In the genomic region with DNA sequence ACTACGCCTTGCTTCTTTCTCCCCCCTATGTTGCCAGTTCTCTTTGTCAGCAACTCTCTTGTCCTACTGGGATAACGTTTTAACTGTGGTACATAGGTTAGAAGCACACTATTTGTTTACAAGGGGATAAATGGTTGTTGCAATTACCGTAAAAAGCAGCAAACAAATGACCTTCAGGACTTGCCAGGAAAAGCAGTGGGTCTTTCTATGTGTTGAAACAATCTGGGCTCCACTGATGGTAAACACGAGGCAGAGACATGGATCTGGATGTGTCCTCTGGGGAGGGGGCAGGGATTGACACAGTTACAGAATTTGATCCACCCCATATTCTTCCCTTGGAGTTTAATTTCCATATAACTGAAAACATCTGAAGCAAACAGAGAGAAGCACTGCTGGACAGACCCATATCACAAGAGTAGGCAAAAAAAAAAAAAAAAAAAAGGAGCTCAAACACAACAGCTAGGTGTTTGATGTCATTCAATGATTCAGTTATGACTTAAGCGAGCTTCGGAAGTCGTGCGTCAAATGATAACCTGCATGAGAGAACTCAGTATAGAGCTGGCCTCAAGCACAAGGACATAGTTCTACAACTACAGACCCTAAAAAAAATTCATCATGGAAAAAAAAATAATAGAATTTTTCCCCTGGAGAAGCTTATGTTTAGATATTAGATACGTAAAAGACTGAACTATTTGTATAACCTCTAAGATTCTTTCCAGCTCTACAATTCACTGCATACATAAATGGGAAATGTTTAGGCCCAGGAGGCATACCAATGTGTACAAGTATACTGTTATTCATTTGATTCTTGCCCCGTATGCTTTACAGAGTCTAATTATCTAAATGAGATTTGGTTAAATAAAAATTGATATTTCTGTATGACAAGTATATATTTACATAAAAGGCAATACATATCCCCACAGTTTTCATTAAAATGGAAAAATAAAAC, we compare ENCODE assay signal across 14 cellular contexts.
A peak's percentile ranks its signal among the peaks of the same experiment; 100 is the strongest.
DNase-seq lines count a peak whose midpoint lies in the region; ATAC-seq and TF ChIP-seq lines count a peak whose summit lies in the region.
"Had no signal": no experiment of that assay in that cellular context is flagged by ENCODE, and none has a peak within 500 bp of the region (broad histone marks: within the 10 kb centered on the region; RNA-seq: fewer than 3 reads in every experiment).

No MANE protein-coding gene starts in this region.

- H3K9me3 Mint-ChIP-seq in mesothelial cell of epicardium = peaks cover 7% of the 10 kb centered on the region
- H3K9me3 Mint-ChIP-seq: T-cell had no signal

- no peak overlapping the region for H3K4me3 Mint-ChIP-seq in mesothelial cell of epicardium
- H3K4me3 Mint-ChIP-seq: T-cell had no signal

- H3K4me1 Mint-ChIP-seq in mesothelial cell of epicardium = peaks cover 28% of the 10 kb centered on the region

- H3K36me3 Mint-ChIP-seq in mesothelial cell of epicardium = peaks cover 5% of the 10 kb centered on the region
- H3K36me3 Mint-ChIP-seq: T-cell had no signal

- H3K27ac Mint-ChIP-seq in mesothelial cell of epicardium = peak overlapping the region; percentile 13
- H3K27ac Mint-ChIP-seq: T-cell had no signal

- H3K27me3 Mint-ChIP-seq in mesothelial cell of epicardium (ENCODE audit: low read depth) = no peaks in the 10 kb centered on the region

- DNase-seq in NCI-H2227 (lab: John Stamatoyannopoulos, UW; ENCODE audit: unreplicated experiment) (peak; percentile 30), NCI-H2227 treated with DMSO at 0.1 percent for 48 hours (lab: John Stamatoyannopoulos, UW) (no peak), fibroblast of gingiva (ENCODE audit: low read depth) (peak; percentile 94), mesothelial cell of epicardium (ENCODE audit: low spot score in 2 of 2, unreplicated experiment in 2 of 2) (no peak), GOT3 (lab: John Stamatoyannopoulos, UW) (no peak), substantia nigra (lab: John Stamatoyannopoulos, UW) (no peak)
- DNase-seq: activated naive CD4-positive, alpha-beta T cell; aorta had no signal

- H3K27ac ChIP-seq in substantia nigra (ENCODE audit: low read depth, low read length, poor library complexity, severe bottlenecking) = no peak overlapping the region
- H3K27ac ChIP-seq: 22Rv1, colonic mucosa, gastrocnemius medialis had no signal

- ATAC-seq in HG03439 (IDR thresholded peaks at IDR 0.05; ENCODE audit: unreplicated experiment) (no peak), GM21576 (IDR thresholded peaks at IDR 0.05; ENCODE audit: unreplicated experiment) (no peak)

- no peak for TF ChIP-seq CTCF in mesothelial cell of epicardium (IDR thresholded peaks at IDR 0.05; ENCODE audit: unreplicated experiment)

Comparison
In these comparisons a context has a peak if more than half of its experiments do, and no peak if none do; other contexts are left out.
1. DNase-seq: peak in NCI-H2227 (single experiment) and fibroblast of gingiva (single experiment); none in NCI-H2227 treated with DMSO at 0.1 percent for 48 hours (single experiment), mesothelial cell of epicardium (0 of 2), GOT3 (single experiment) and substantia nigra (0 of 49).